ENCODE assay signal across 8 cellular contexts in genomic region chr4:172892300-172892699, GRCh38.
DNase-seq lines count a peak whose midpoint lies in the region; ATAC-seq and TF ChIP-seq lines count a peak whose summit lies in the region.

No MANE protein-coding gene starts in this region.

- H3K36me3 ChIP-seq in right atrium auricular region: no peaks in the 10 kb centered on the region

- H3K9me3 ChIP-seq in right atrium auricular region: peaks cover 0 to 31% of the 10 kb centered on the region in 2 donors

- ATAC-seq in GM21360 (IDR thresholded peaks at IDR 0.05; ENCODE audit: unreplicated experiment): peak; percentile 78
- no peak for ATAC-seq in GM19023 (IDR thresholded peaks at IDR 0.05; ENCODE audit: unreplicated experiment)

- no peak for TF ChIP-seq POLR2A in NB4 (IDR thresholded peaks at IDR 0.05; ENCODE audit: extremely low read depth, insufficient read length)

- peak; percentile 44 for TF ChIP-seq CTCF in AG10803 (conservative IDR thresholded peaks at IDR 0.05; ENCODE audit: low read length)
- TF ChIP-seq CTCF in NB4 (IDR thresholded peaks at IDR 0.05; ENCODE audit: low read depth, low read length): peak; percentile 81
- TF ChIP-seq CTCF in fibroblast of pulmonary artery (IDR thresholded peaks at IDR 0.05; ENCODE audit: low read length, missing control alignments): peak; percentile 69
- no peak for TF ChIP-seq CTCF in coronary artery (IDR thresholded peaks at IDR 0.05)
- no peak for TF ChIP-seq CTCF in right atrium auricular region (IDR thresholded peaks at IDR 0.05)

- no peak overlapping the region for H3K4me3 ChIP-seq in AG10803 (ENCODE audit: low read length)
- no peak overlapping the region for H3K4me3 ChIP-seq in NB4 (ENCODE audit: low read depth, low read length)
- H3K4me3 ChIP-seq in fibroblast of pulmonary artery (replicated peaks; ENCODE audit: low read depth, low read length): no peak overlapping the region
- H3K4me3 ChIP-seq in coronary artery: no peak overlapping the region
- no peak overlapping the region for H3K4me3 ChIP-seq in right atrium auricular region

- no peaks in the 10 kb centered on the region for H3K4me1 ChIP-seq in right atrium auricular region

- no peak for DNase-seq in AG10803 (ENCODE audit: low read depth)
- DNase-seq in NB4 (ENCODE audit: low read depth): peak; percentile 45
- peak; percentile 28 for DNase-seq in fibroblast of pulmonary artery (ENCODE audit: low read depth)
- no peak for DNase-seq in coronary artery (ENCODE audit: low spot score)
- DNase-seq in NCI-H146 (lab: John Stamatoyannopoulos, UW): no peak
- DNase-seq in right atrium auricular region (ENCODE audit: low spot score): no peak

- no peaks in the 10 kb centered on the region for H3K27me3 ChIP-seq in right atrium auricular region

- no peak overlapping the region for H3K27ac ChIP-seq in coronary artery
- H3K27ac ChIP-seq in right atrium auricular region: no peak overlapping the region

Comparison
In these comparisons a context has a peak if more than half of its experiments do, and no peak if none do; other contexts are left out.
1. DNase-seq: peak in NB4 (single experiment) and fibroblast of pulmonary artery (single experiment); none in AG10803 (single experiment), coronary artery (single experiment), NCI-H146 (single experiment) and right atrium auricular region (single experiment).
2. CTCF ChIP-seq: peak in AG10803 (single experiment), NB4 (single experiment) and fibroblast of pulmonary artery (single experiment); none in coronary artery (single experiment) and right atrium auricular region (0 of 2).